ENCODE assay signal across 11 cellular contexts in the genomic region with DNA sequence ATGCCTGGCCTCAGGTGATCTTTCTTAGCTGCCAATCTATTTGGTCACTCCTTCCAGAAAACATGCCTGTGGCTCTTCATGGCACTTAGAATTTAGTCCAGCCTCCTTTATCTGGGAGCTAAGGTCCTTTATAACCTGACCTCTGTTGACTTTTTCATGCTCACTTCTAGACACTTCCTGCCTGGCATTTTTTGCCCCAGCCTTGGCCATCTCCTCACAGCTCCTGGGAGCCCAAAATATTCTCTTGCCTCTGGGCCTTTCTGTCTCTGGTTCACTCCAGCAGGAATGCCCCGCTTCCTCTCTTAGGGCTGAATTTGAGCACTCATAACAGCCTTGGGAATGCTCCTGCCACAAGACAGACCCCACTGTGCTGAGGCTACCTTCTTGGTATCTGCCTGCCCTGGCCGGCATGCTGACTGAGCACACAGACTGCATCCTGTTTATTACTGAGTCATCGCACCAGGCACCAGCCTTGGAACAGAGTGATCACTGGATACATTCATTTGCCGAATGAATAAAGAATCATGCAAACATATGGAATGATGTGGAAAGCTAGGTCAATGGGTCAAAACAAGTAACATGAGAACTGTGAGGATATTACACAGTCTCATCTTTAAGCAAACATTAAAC. TPM values are rescaled to one million over a fixed set of nuclear protein-coding genes. Genes with fewer than 3 reads are reported as not detected.
DNase-seq lines count a peak whose midpoint lies in the region; ATAC-seq and TF ChIP-seq lines count a peak whose summit lies in the region.
"Had no signal": no experiment of that assay in that cellular context is flagged by ENCODE, and none has a peak within 500 bp of the region (broad histone marks: within the 10 kb centered on the region; RNA-seq: fewer than 3 reads in every experiment).

No MANE protein-coding gene starts in this region.

- no peaks in the 10 kb centered on the region for H3K27me3 Mint-ChIP-seq in osteocyte (ENCODE audit: unreplicated experiment)

- H3K4me1 Mint-ChIP-seq in osteocyte (ENCODE audit: unreplicated experiment): peaks cover 20% of the 10 kb centered on the region

- no peaks in the 10 kb centered on the region for H3K9me3 Mint-ChIP-seq in osteocyte (ENCODE audit: unreplicated experiment)
- H3K9me3 Mint-ChIP-seq: activated T-helper 1 cell treated with anti-CD3 and anti-CD28 coated beads, Interleukin-12 subunit alpha, Interleukin-12 subunit beta, Interleukin-2, Interleukin-4 antibody, amounts not matched to agents 30 ng/mL and 10 ng/mL and 1 ng/mL, durations not matched to agents 14 hours and 24 hours and 36 hours had no signal

- peaks cover 0 to 21% of the 10 kb centered on the region in 2 donors for H3K27me3 ChIP-seq in tibial nerve

- no peak for ATAC-seq in HG03469 (IDR thresholded peaks at IDR 0.05; ENCODE audit: unreplicated experiment)

- peak overlapping the region; percentile 86 for H3K27ac Mint-ChIP-seq in osteocyte (ENCODE audit: unreplicated experiment)
- H3K27ac Mint-ChIP-seq: activated T-helper 1 cell treated with anti-CD3 and anti-CD28 coated beads, Interleukin-12 subunit alpha, Interleukin-12 subunit beta, Interleukin-2, Interleukin-4 antibody, amounts not matched to agents 30 ng/mL and 10 ng/mL and 1 ng/mL, durations not matched to agents 14 hours and 24 hours and 36 hours; T-helper 1 cell treated with Interleukin-12 subunit alpha and Interleukin-12 subunit beta and Interleukin-4 antibody, amounts not matched to agents 30 μg/mL and 1 μg/mL, for 36 hours had no signal

- no peak for TF ChIP-seq EP300 in tibial nerve (IDR thresholded peaks at IDR 0.05)

- peak overlapping the region; percentile 1 for H3K4me3 Mint-ChIP-seq in osteocyte (ENCODE audit: unreplicated experiment)
- H3K4me3 Mint-ChIP-seq: activated T-helper 1 cell treated with anti-CD3 and anti-CD28 coated beads, Interleukin-12 subunit alpha, Interleukin-12 subunit beta, Interleukin-2, Interleukin-4 antibody, amounts not matched to agents 30 ng/mL and 10 ng/mL and 1 ng/mL, durations not matched to agents 14 hours and 24 hours and 36 hours; T-helper 1 cell treated with Interleukin-12 subunit alpha and Interleukin-12 subunit beta and Interleukin-4 antibody, amounts not matched to agents 30 μg/mL and 1 μg/mL, for 36 hours had no signal

- H3K27ac ChIP-seq in tibial nerve: no peak overlapping the region

- peak; percentile 91 for DNase-seq in Daoy (ENCODE audit: low read depth)
- peak; percentile 81 for DNase-seq in RKO (ENCODE audit: low spot score)
- peak; percentile 91 for DNase-seq in epithelial cell of esophagus (ENCODE audit: low read depth)
- no peak for DNase-seq in osteocyte (ENCODE audit: extremely low spot score, unreplicated experiment)
- DNase-seq in NCI-H345 treated with DMSO at 0.1 percent for 48 hours (lab: John Stamatoyannopoulos, UW; ENCODE audit: unreplicated experiment): no peak
- DNase-seq in DMS114 treated with DMSO at 0.1 percent for 48 hours (lab: John Stamatoyannopoulos, UW; ENCODE audit: unreplicated experiment): no peak
- DNase-seq in tibial nerve (ENCODE audit: low spot score in 2 of 2): no peak
- DNase-seq: NCI-H2107 had no signal

- no peak for TF ChIP-seq POLR2A in tibial nerve (IDR thresholded peaks at IDR 0.05)

- no peaks in the 10 kb centered on the region for H3K36me3 ChIP-seq in tibial nerve

- no peaks in the 10 kb centered on the region for H3K4me1 ChIP-seq in tibial nerve

- no peaks in the 10 kb centered on the region for H3K9me3 ChIP-seq in tibial nerve

- 40 to 44% methylated on average over 4 of the region's 4 CpGs for WGBS in tibial nerve, 2 donors

- no peaks in the 10 kb centered on the region for H3K36me3 Mint-ChIP-seq in osteocyte (ENCODE audit: unreplicated experiment)

- H3K4me3 ChIP-seq in epithelial cell of esophagus (ENCODE audit: low read length) (no peak overlapping the region), tibial nerve (no peak overlapping the region)

- TF ChIP-seq CTCF in epithelial cell of esophagus (IDR thresholded peaks at IDR 0.05; ENCODE audit: insufficient read depth, low read depth, low read length, missing control alignments) (no peak), osteocyte (IDR thresholded peaks at IDR 0.05) (no peak), tibial nerve (IDR thresholded peaks at IDR 0.05) (no peak)

RNA-seq across cellular contexts. Expression of gene EEF1E1, which starts 5.8 kb away (rescaled TPM):
- 101 and 139 TPM in 2 replicates for total RNA-seq in Daoy (2014; rRNA removed; shearing (Covaris generic))
- total RNA-seq in osteocyte (17.6 and 24.5 TPM in 2 replicates), tibial nerve (10 to 100 TPM; 14.7 to 44.1 (median 20.5) TPM)

RNA-seq across cellular contexts. Expression of gene BLOC1S5, which starts 44.0 kb away (rescaled TPM):
- 14.3 and 17.2 TPM in 2 replicates for total RNA-seq in Daoy (2014; rRNA removed; shearing (Covaris generic))
- total RNA-seq in osteocyte: 9.1 and 11.0 TPM in 2 replicates
- 10 to 100 TPM; 10.7 to 15.3 (median 11.6) TPM for total RNA-seq in tibial nerve

Comparison
In these comparisons a context has a peak if more than half of its experiments do, and no peak if none do; other contexts are left out.
1. DNase-seq: peak in Daoy (single experiment), RKO (single experiment) and epithelial cell of esophagus (single experiment); none in osteocyte (single experiment), NCI-H345 treated with DMSO at 0.1 percent for 48 hours (single experiment), DMS114 treated with DMSO at 0.1 percent for 48 hours (single experiment) and tibial nerve (0 of 2).